ENCODE assay signal across 37 cellular contexts in the genomic region with DNA sequence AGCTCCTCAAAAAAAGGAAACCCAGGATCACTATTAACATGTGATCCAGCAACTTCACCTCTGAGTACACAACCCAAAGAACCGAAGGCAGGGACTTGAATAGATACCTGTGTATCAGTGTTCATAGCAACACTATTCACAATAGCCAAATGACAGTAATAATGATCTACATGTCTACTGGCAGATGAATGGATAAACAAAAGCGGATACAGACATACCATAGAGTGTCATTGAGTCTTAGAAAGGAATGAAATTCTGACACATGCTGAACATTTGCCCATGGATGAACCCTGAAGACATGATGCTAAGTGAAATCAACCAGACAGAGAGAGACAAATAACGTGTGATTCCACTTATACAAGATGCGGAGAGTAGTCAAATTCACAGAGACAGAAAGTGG.
A peak's percentile ranks its signal among the peaks of the same experiment; 100 is the strongest.
DNase-seq lines count a peak whose midpoint lies in the region; ATAC-seq, FAIRE-seq and TF ChIP-seq lines count a peak whose summit lies in the region.
"Had no signal": no experiment of that assay in that cellular context is flagged by ENCODE, and none has a peak within 500 bp of the region (broad histone marks: within the 10 kb centered on the region; RNA-seq: fewer than 3 reads in every experiment).

No MANE protein-coding gene starts in this region.

- H3K27ac Mint-ChIP-seq in astrocyte (ENCODE audit: unreplicated experiment): no peak overlapping the region
- H3K27ac Mint-ChIP-seq: B cell; CD14-positive monocyte; CD4-positive, alpha-beta memory T cell; CD4-positive, alpha-beta T cell; CD4-positive, CD25-positive, alpha-beta regulatory T cell; CD8-positive, alpha-beta memory T cell; CD8-positive, alpha-beta T cell had no signal

- H3K27me3 ChIP-seq in astrocyte (ENCODE audit: insufficient read depth, low read length): no peaks in the 10 kb centered on the region
- H3K27me3 ChIP-seq in neural cell (ENCODE audit: insufficient read depth, low read depth, low read length): no peaks in the 10 kb centered on the region
- H3K27me3 ChIP-seq: BE2C; BLaER1; BLaER1 treated with 17β-estradiol and CSF1 and Interleukin-3, amounts not matched to agents 10 nM and 100 nM had no signal

- H3K27me3 Mint-ChIP-seq in astrocyte (ENCODE audit: low read depth, unreplicated experiment): no peaks in the 10 kb centered on the region
- H3K27me3 Mint-ChIP-seq: CD4-positive, alpha-beta T cell; CD8-positive, alpha-beta memory T cell had no signal

- no peak overlapping the region for H3K4me2 ChIP-seq in astrocyte (ENCODE audit: low read length)
- no peak overlapping the region for H3K4me2 ChIP-seq in neural cell (ENCODE audit: low read length)
- H3K4me2 ChIP-seq: A549; BLaER1; BLaER1 treated with 17β-estradiol and CSF1 and Interleukin-3, amounts not matched to agents 10 nM and 100 nM had no signal

- peak; percentile 0 for DNase-seq in AG08395 (ENCODE audit: low spot score)
- peak; percentile 0 for DNase-seq in GM10248 (ENCODE audit: extremely low spot score)
- DNase-seq in astrocyte (ENCODE audit: low read depth): no peak
- DNase-seq in NK-92 (lab: John Stamatoyannopoulos, UW; ENCODE audit: unreplicated experiment): no peak
- DNase-seq: 8988T; ACHN; AML-193; BE2C; C1 segment of cervical spinal cord; Caco-2; Calu3; CD4-positive, alpha-beta memory T cell; CD4-positive, alpha-beta T cell; CD4-positive, CD25-positive, alpha-beta regulatory T cell; CD8-positive, alpha-beta memory T cell; CD8-positive, alpha-beta T cell; COR-L47; DMS 273 treated with DMSO at 0.1 percent for 48 hours; DMS153; DMS53; DMS79; DMS79 treated with DMSO at 0.1 percent for 48 hours; DND-41; EL had no signal

- H3K4me1 Mint-ChIP-seq in astrocyte (ENCODE audit: low read depth, unreplicated experiment): peaks cover 19% of the 10 kb centered on the region
- H3K4me1 Mint-ChIP-seq: B cell; CD14-positive monocyte; CD4-positive, alpha-beta memory T cell; CD8-positive, alpha-beta memory T cell had no signal

- no peak overlapping the region for H2AFZ ChIP-seq in astrocyte (ENCODE audit: low read depth, low read length)
- peak overlapping the region; percentile 5 for H2AFZ ChIP-seq in neural cell (ENCODE audit: low read depth, low read length)

- H3K9me2 ChIP-seq in neural cell (ENCODE audit: insufficient read depth, low read length): no peaks in the 10 kb centered on the region

- H3K4me3 ChIP-seq in astrocyte (ENCODE audit: insufficient read depth, low read depth, low read length) (no peak overlapping the region), neural cell (ENCODE audit: low read length) (no peak overlapping the region)
- H3K4me3 ChIP-seq: A549; BLaER1; BLaER1 treated with 17β-estradiol and CSF1 and Interleukin-3, amounts not matched to agents 10 nM and 100 nM had no signal

- TF ChIP-seq EP300 in neural cell (conservative IDR thresholded peaks at IDR 0.05; ENCODE audit: poor library complexity, severe bottlenecking): peak; percentile 89

- H3K27ac ChIP-seq in astrocyte (ENCODE audit: low read depth, low read length): no peak overlapping the region
- H3K27ac ChIP-seq in neural cell (ENCODE audit: low read length): peak overlapping the region; percentile 74
- H3K27ac ChIP-seq: 22Rv1; A549; BLaER1; BLaER1 treated with 17β-estradiol and CSF1 and Interleukin-3, amounts not matched to agents 10 nM and 100 nM; C4-2B had no signal

- H3K36me3 ChIP-seq in astrocyte (ENCODE audit: insufficient read depth, low read length) (no peaks in the 10 kb centered on the region), neural cell (ENCODE audit: insufficient read depth, low read length) (no peaks in the 10 kb centered on the region)
- H3K36me3 ChIP-seq: BE2C; BLaER1; BLaER1 treated with 17β-estradiol and CSF1 and Interleukin-3, amounts not matched to agents 10 nM and 100 nM had no signal

- CTCF ChIA-PET in GM10248 (lab: Yijun Ruan, JAX): no interaction called here

- POLR2A ChIA-PET in GM10248 (lab: Yijun Ruan, JAX): no interaction called here

- H4K20me1 ChIP-seq in astrocyte (ENCODE audit: insufficient read depth, low read length): no peaks in the 10 kb centered on the region
- H4K20me1 ChIP-seq in neural cell (ENCODE audit: insufficient read depth): no peaks in the 10 kb centered on the region
- H4K20me1 ChIP-seq: BLaER1; BLaER1 treated with 17β-estradiol and CSF1 and Interleukin-3, amounts not matched to agents 10 nM and 100 nM had no signal

- ATAC-seq in GM18858 (IDR thresholded peaks at IDR 0.05; ENCODE audit: unreplicated experiment) (no peak), GM21526 (IDR thresholded peaks at IDR 0.05; ENCODE audit: low FRiP score, unreplicated experiment) (no peak), HG02840 (IDR thresholded peaks at IDR 0.05; ENCODE audit: low FRiP score, unreplicated experiment) (no peak)
- ATAC-seq: A549; CD8-positive, alpha-beta T cell had no signal

- peak; percentile 17 for FAIRE-seq in astrocyte (lab: Jason Lieb, UNC)
- FAIRE-seq: A204.1, A549, D721Med had no signal

- H3K4me1 ChIP-seq in astrocyte (ENCODE audit: insufficient read depth, low read length): peaks cover 18% of the 10 kb centered on the region
- H3K4me1 ChIP-seq: BE2C, Caco-2 had no signal

- H3K36me3 Mint-ChIP-seq in astrocyte (ENCODE audit: low read depth, unreplicated experiment): peaks cover 7% of the 10 kb centered on the region
- H3K36me3 Mint-ChIP-seq: CD14-positive monocyte; CD4-positive, CD25-positive, alpha-beta regulatory T cell; CD8-positive, alpha-beta T cell had no signal

- no peak for TF ChIP-seq RAD21 in neural cell (conservative IDR thresholded peaks at IDR 0.05)

- H3K4me3 Mint-ChIP-seq in astrocyte (ENCODE audit: unreplicated experiment): no peak overlapping the region
- H3K4me3 Mint-ChIP-seq: B cell; CD14-positive monocyte; CD4-positive, alpha-beta memory T cell; CD4-positive, alpha-beta T cell; CD4-positive, CD25-positive, alpha-beta regulatory T cell; CD8-positive, alpha-beta memory T cell; CD8-positive, alpha-beta T cell had no signal

- H3K9ac ChIP-seq in astrocyte (ENCODE audit: low read length): no peak overlapping the region
- peak overlapping the region; percentile 9 for H3K9ac ChIP-seq in neural cell (ENCODE audit: low read length)
- H3K9ac ChIP-seq: BLaER1; BLaER1 treated with 17β-estradiol and CSF1 and Interleukin-3, amounts not matched to agents 10 nM and 100 nM had no signal

- H3K9me3 ChIP-seq in astrocyte (ENCODE audit: insufficient read depth, low read depth, low read length) (no peaks in the 10 kb centered on the region), neural cell (ENCODE audit: low read length) (no peaks in the 10 kb centered on the region)
- H3K9me3 ChIP-seq: A549, BE2C, Caco-2 had no signal

- H3K9me3 Mint-ChIP-seq in astrocyte (ENCODE audit: unreplicated experiment): peaks cover 2% of the 10 kb centered on the region

- TF ChIP-seq CTCF in GM10248 (IDR thresholded peaks at IDR 0.05; ENCODE audit: control extremely low read depth, extremely low read depth, low read depth, missing control alignments) (no peak), astrocyte (IDR thresholded peaks at IDR 0.05; ENCODE audit: insufficient read depth, low read depth, low read length) (no peak), neural cell (IDR thresholded peaks at IDR 0.05; ENCODE audit: poor library complexity, severe bottlenecking) (no peak)

- H3K79me2 ChIP-seq in astrocyte (ENCODE audit: insufficient read depth, low read length): no peaks in the 10 kb centered on the region
- H3K79me2 ChIP-seq in neural cell (replicated peaks; ENCODE audit: insufficient read depth, low read length): no peaks in the 10 kb centered on the region

- H3F3A ChIP-seq in neural cell (ENCODE audit: insufficient read depth, low read length, poor library complexity, severe bottlenecking): no peaks in the 10 kb centered on the region

TF ChIP-seq in neural cell, 6 proteins besides CTCF, POLR2A, EP300 and RAD21:
- TF ChIP-seq, protein P1, sequence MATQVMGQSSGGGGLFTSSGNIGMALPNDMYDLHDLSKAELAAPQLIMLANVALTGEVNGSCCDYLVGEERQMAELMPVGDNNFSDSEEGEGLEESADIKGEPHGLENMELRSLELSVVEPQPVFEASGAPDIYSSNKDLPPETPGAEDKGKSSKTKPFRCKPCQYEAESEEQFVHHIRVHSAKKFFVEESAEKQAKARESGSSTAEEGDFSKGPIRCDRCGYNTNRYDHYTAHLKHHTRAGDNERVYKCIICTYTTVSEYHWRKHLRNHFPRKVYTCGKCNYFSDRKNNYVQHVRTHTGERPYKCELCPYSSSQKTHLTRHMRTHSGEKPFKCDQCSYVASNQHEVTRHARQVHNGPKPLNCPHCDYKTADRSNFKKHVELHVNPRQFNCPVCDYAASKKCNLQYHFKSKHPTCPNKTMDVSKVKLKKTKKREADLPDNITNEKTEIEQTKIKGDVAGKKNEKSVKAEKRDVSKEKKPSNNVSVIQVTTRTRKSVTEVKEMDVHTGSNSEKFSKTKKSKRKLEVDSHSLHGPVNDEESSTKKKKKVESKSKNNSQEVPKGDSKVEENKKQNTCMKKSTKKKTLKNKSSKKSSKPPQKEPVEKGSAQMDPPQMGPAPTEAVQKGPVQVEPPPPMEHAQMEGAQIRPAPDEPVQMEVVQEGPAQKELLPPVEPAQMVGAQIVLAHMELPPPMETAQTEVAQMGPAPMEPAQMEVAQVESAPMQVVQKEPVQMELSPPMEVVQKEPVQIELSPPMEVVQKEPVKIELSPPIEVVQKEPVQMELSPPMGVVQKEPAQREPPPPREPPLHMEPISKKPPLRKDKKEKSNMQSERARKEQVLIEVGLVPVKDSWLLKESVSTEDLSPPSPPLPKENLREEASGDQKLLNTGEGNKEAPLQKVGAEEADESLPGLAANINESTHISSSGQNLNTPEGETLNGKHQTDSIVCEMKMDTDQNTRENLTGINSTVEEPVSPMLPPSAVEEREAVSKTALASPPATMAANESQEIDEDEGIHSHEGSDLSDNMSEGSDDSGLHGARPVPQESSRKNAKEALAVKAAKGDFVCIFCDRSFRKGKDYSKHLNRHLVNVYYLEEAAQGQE (IDR thresholded peaks at IDR 0.05; ENCODE audit: borderline replicate concordance): no peak
- TF ChIP-seq POLR2AphosphoS5 (IDR thresholded peaks at IDR 0.05) (peak; percentile 57), MXI1 (conservative IDR thresholded peaks at IDR 0.05; ENCODE audit: poor library complexity, severe bottlenecking) (peak; percentile 24), EZH2 (IDR thresholded peaks at IDR 0.05; ENCODE audit: borderline replicate concordance, insufficient read depth, low read length, poor library complexity, severe bottlenecking) (no peak)

Comparison
In these comparisons a context has a peak if more than half of its experiments do, and no peak if none do; other contexts are left out.
1. DNase-seq: peak in AG08395 (single experiment) and GM10248 (single experiment); none in astrocyte (single experiment) and NK-92 (single experiment).